19 cellular contexts compared by ENCODE assay signal in the genomic region with DNA sequence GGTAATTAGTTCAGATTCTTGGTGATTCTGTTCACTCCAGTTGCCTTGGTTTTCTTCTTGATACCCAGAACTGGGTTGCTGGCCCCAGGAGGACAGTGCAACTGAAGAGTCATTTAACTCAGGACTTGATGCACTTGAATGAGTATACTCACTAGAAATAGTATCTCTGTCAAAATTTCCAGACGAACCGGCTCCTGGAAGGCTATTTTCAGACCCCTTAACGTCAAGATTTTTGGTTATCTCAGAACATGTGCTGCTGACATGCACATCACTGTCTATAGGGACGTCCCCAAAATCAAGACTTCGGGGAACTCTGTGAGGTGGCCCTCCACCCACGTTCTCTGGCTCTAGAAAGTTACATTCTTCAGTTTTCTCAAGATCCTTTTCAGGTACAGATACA.
A peak's percentile ranks its signal among the peaks of the same experiment; 100 is the strongest.
DNase-seq lines count a peak whose midpoint lies in the region; ATAC-seq and TF ChIP-seq lines count a peak whose summit lies in the region.
"Had no signal": no experiment of that assay in that cellular context is flagged by ENCODE, and none has a peak within 500 bp of the region (broad histone marks: within the 10 kb centered on the region; RNA-seq: fewer than 3 reads in every experiment).

No MANE protein-coding gene starts in this region.

- TF ChIP-seq CTCF in GM20000 (IDR thresholded peaks at IDR 0.05; ENCODE audit: extremely low read depth, missing control alignments), result no peak

- peak; percentile 66 for ATAC-seq in GM18502 (IDR thresholded peaks at IDR 0.05; ENCODE audit: poor library complexity, unreplicated experiment)
- ATAC-seq in HG02884 (IDR thresholded peaks at IDR 0.05; ENCODE audit: unreplicated experiment), result peak; percentile 54
- peak; percentile 53 for ATAC-seq in HG03565 (IDR thresholded peaks at IDR 0.05; ENCODE audit: unreplicated experiment)
- ATAC-seq in HG03097 (IDR thresholded peaks at IDR 0.05; ENCODE audit: low FRiP score, unreplicated experiment), result no peak
- ATAC-seq: heart left ventricle, Panc1 had no signal

- DNase-seq in GM20000 (ENCODE audit: low spot score) (peak; percentile 59), GM03348 (ENCODE audit: low spot score) (no peak), NCI-H446 (lab: John Stamatoyannopoulos, UW) (no peak)
- DNase-seq: activated CD8-positive, alpha-beta memory T cell treated with anti-CD3 and anti-CD28 coated beads, Interleukin-2, amount 50 U/mL, for 4 hours; activated gamma-delta T cell treated with Interleukin-2 at 50 U/mL for 16 hours; aorta; cerebellar nuclear complex; heart left ventricle; Karpas-422; naive B cell; NCI-H1105; NCI-H82; stimulated activated CD4-positive, alpha-beta T cell treated with anti-CD3 and anti-CD28 coated beads, Interleukin-2, amount 100 ng/mL, for 48 hours; T-helper 9 cell had no signal
